Comparison of ENCODE assay signal across 8 cellular contexts in genomic region chr2:227033471-227034148, GRCh38.
DNase-seq lines count a peak whose midpoint lies in the region; TF ChIP-seq lines count a peak whose summit lies in the region.

No MANE protein-coding gene starts in this region.

- no peak overlapping the region for H3K4me3 ChIP-seq in astrocyte of the spinal cord (ENCODE audit: low read depth, low read length)
- no peak overlapping the region for H3K4me3 ChIP-seq in liver (ENCODE audit: low read depth in 1 of 3, low read length in 3 of 3)
- no peak overlapping the region for H3K4me3 ChIP-seq in uterus

- H3K36me3 ChIP-seq in liver (ENCODE audit: control insufficient read depth in 4 of 4, insufficient read depth in 3 of 4, low read depth in 1 of 4, low read length in 3 of 4) (no peaks in the 10 kb centered on the region), uterus (no peaks in the 10 kb centered on the region)

- DNase-seq in GM04504 (ENCODE audit: low read depth) (peak; percentile 24), HCEC 1CT (peak; percentile 36), NCI-H460 (ENCODE audit: extremely low read depth, low read depth) (peak; percentile 47), astrocyte of the spinal cord (ENCODE audit: low read depth, low spot score) (peak; percentile 20), uterus (no peak)
- DNase-seq in effector CD4-positive, alpha-beta T cell: no peak

- in situ Hi-C loops in astrocyte of the spinal cord (cut with HindIII; ENCODE audit: low sequenced_read_pairs): no loop called here

- TF ChIP-seq POLR2A in uterus (IDR thresholded peaks at IDR 0.05): no peak

- H3K4me1 ChIP-seq in liver (ENCODE audit: control insufficient read depth in 4 of 4, insufficient read depth in 4 of 4, low read length in 3 of 4) (peaks cover 0 to 5% (median 0%) of the 10 kb centered on the region in 4 donors), uterus (no peaks in the 10 kb centered on the region)

- peak; percentile 33 to 64 for TF ChIP-seq RAD21 in liver (IDR thresholded peaks at IDR 0.05)

- H3K9ac ChIP-seq in liver (ENCODE audit: low read depth in 1 of 2, low read length in 2 of 2): no peak overlapping the region

- H3K27me3 ChIP-seq in liver (ENCODE audit: control insufficient read depth in 4 of 4, insufficient read depth in 4 of 4, low read length in 3 of 4): no peaks in the 10 kb centered on the region
- no peaks in the 10 kb centered on the region for H3K27me3 ChIP-seq in uterus

- WGBS in liver: 50% methylated on average over 16 of the region's 16 CpGs

- no peak overlapping the region for H3K27ac ChIP-seq in 22Rv1
- H3K27ac ChIP-seq in liver (ENCODE audit: low read depth in 1 of 2, low read length in 2 of 2): no peak overlapping the region
- H3K27ac ChIP-seq in uterus: no peak overlapping the region

- intact Hi-C loops in uterus (cut with DNase I; ENCODE audit: low total_unique reads): no loop called here

- H3K9me3 ChIP-seq in liver (ENCODE audit: control insufficient read depth in 4 of 4, low read length in 3 of 4) (no peaks in the 10 kb centered on the region), uterus (no peaks in the 10 kb centered on the region)

- TF ChIP-seq CTCF in 22Rv1 (IDR thresholded peaks at IDR 0.05) (peak; percentile 93), astrocyte of the spinal cord (IDR thresholded peaks at IDR 0.05; ENCODE audit: low read depth, low read length) (peak; percentile 80), liver (IDR thresholded peaks at IDR 0.05; ENCODE audit: low read depth, low read length, missing input control) (peak; percentile 35), uterus (IDR thresholded peaks at IDR 0.05) (peak in 1 of 4 experiments; percentile 41)

TF ChIP-seq in liver, 16 proteins besides CTCF, POLR2A, EP300 and RAD21:
- no peak for TF ChIP-seq FOXA2 (IDR thresholded peaks at IDR 0.05)
- TF ChIP-seq YY1 (IDR thresholded peaks at IDR 0.05): no peak
- TF ChIP-seq MAX (IDR thresholded peaks at IDR 0.05): no peak
- TF ChIP-seq FOXA1 (IDR thresholded peaks at IDR 0.05): no peak
- TF ChIP-seq JUND (IDR thresholded peaks at IDR 0.05): no peak
- no peak for TF ChIP-seq GABPA (IDR thresholded peaks at IDR 0.05 in 1 of 2, conservative IDR thresholded peaks at IDR 0.05 in 1 of 2)
- no peak for TF ChIP-seq ZBTB33 (IDR thresholded peaks at IDR 0.05)
- TF ChIP-seq ATF3 (IDR thresholded peaks at IDR 0.05): no peak
- TF ChIP-seq NR2F2 (IDR thresholded peaks at IDR 0.05): no peak
- no peak for TF ChIP-seq RXRA (IDR thresholded peaks at IDR 0.05)
- no peak for TF ChIP-seq HNF4G (IDR thresholded peaks at IDR 0.05)
- no peak for TF ChIP-seq TAF1 (conservative IDR thresholded peaks at IDR 0.05)
- no peak for TF ChIP-seq SP1 (IDR thresholded peaks at IDR 0.05)
- no peak for TF ChIP-seq HNF4A (conservative IDR thresholded peaks at IDR 0.05)
- TF ChIP-seq REST (IDR thresholded peaks at IDR 0.05): no peak
- no peak for TF ChIP-seq EGR1 (IDR thresholded peaks at IDR 0.05; ENCODE audit: low read depth in 2 of 2)

Comparison
In these comparisons a context has a peak if more than half of its experiments do, and no peak if none do; other contexts are left out.
1. DNase-seq: peak in GM04504 (single experiment), HCEC 1CT (single experiment), NCI-H460 (single experiment) and astrocyte of the spinal cord (single experiment); none in uterus (0 of 2) and effector CD4-positive, alpha-beta T cell (single experiment).